ENCODE assay signal across 1 cellular context in the genomic region with DNA sequence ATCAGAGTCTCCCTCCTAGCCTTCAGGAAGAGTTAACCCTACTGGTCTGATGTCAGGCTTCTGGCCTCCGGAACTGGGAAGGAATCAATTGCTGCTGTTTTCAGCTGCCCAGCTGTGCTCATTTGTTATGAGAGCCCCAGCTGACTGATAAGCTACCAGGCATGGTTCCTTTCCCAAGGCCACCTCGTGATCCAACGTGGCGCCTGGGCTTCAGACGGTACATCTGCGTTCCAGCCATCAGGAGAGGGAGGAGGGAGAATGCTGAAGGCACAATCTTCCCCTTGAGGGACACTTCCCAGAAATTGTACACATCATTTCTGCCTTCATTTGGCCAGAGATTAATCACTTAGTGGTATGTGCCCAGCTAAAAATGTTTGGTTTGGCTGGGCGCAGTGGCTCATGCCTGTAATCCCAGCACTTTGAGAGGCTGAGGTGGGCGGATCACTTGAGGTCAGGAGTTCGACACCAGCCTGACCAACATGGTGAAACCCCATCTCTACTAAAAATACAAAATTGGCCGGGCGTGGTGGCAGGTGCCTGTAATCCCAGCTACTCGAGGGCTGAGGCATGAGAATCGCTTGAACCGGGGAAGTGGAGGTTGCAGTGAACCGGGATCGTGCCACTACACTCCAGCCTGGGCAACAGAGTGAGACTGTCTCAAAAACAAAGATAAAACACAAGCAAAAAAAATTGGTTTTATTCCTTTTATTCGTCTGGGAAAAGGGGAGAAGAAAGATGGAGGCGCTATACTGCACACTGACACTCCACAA.
TF ChIP-seq lines count a peak whose summit lies in the region.

No MANE protein-coding gene starts in this region.

TF ChIP-seq in HepG2, 621 proteins besides CTCF, POLR2A, EP300 and RAD21 (continued from another document and continues in another):
- TF ChIP-seq, protein P1, sequence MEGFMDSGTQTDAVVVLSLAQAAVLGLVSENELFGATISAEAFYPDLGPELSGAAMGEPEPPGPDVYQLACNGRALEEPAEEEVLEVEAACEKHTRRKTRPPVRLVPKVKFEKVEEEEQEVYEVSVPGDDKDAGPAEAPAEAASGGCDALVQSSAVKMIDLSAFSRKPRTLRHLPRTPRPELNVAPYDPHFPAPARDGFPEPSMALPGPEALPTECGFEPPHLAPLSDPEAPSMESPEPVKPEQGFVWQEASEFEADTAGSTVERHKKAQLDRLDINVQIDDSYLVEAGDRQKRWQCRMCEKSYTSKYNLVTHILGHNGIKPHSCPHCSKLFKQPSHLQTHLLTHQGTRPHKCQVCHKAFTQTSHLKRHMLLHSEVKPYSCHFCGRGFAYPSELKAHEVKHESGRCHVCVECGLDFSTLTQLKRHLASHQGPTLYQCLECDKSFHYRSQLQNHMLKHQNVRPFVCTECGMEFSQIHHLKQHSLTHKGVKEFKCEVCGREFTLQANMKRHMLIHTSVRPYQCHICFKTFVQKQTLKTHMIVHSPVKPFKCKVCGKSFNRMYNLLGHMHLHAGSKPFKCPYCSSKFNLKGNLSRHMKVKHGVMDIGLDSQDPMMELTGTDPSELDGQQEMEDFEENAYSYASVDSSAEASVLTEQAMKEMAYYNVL (CRISPR knock-in tag; IDR thresholded peaks at IDR 0.05; ENCODE audit: borderline replicate concordance): peak; percentile 43; the same call in 1 of the 2 replicates
- TF ChIP-seq ZNF547 (CRISPR knock-in tag; IDR thresholded peaks at IDR 0.05) (no peak), ZNF460 (CRISPR knock-in tag; IDR thresholded peaks at IDR 0.05; ENCODE audit: borderline replicate concordance) (no peak), KDM4B (CRISPR knock-in tag; IDR thresholded peaks at IDR 0.05) (0 out of 2 replicates have a peak, but pooled peaks have one; percentile 42), ZNF350 (CRISPR knock-in tag; IDR thresholded peaks at IDR 0.05; ENCODE audit: borderline replicate concordance, low read depth) (peak; percentile 75; the same call in 1 of the 2 replicates), PHB2 (IDR thresholded peaks at IDR 0.05; ENCODE audit: partially characterized antibody) (no peak), ZNF724P (CRISPR knock-in tag; IDR thresholded peaks at IDR 0.05; ENCODE audit: borderline replicate concordance) (0 out of 2 replicates have a peak, but pooled peaks have one; percentile 54), ZNF841 (CRISPR knock-in tag; IDR thresholded peaks at IDR 0.05; ENCODE audit: borderline replicate concordance) (no peak), ZNF746 (CRISPR knock-in tag; IDR thresholded peaks at IDR 0.05) (no peak), ZNF124 (CRISPR knock-in tag; IDR thresholded peaks at IDR 0.05) (0 out of 2 replicates have a peak, but pooled peaks have one; percentile 35), ZNF550 (CRISPR knock-in tag; IDR thresholded peaks at IDR 0.05; ENCODE audit: borderline replicate concordance) (no peak), MIER2 (CRISPR knock-in tag; IDR thresholded peaks at IDR 0.05) (peak; percentile 47; the same call in 1 of the 2 replicates), HHEX (CRISPR knock-in tag; IDR thresholded peaks at IDR 0.05) (no peak), RFX1 (IDR thresholded peaks at IDR 0.05) (no peak), HOXA7 (CRISPR knock-in tag; IDR thresholded peaks at IDR 0.05) (no peak), MXD4 (CRISPR knock-in tag; IDR thresholded peaks at IDR 0.05) (peak; percentile 63; the same call in 1 of the 2 replicates), SRSF1 (optimal IDR thresholded peaks at IDR 0.05; ENCODE audit: low read depth, low read length) (no peak), ZNF484 (CRISPR knock-in tag; IDR thresholded peaks at IDR 0.05; ENCODE audit: borderline replicate concordance, low read depth) (no peak), ZNF883 (CRISPR knock-in tag; IDR thresholded peaks at IDR 0.05; ENCODE audit: not compliant biosample characterization) (peak; percentile 59), STAT5B (CRISPR knock-in tag; IDR thresholded peaks at IDR 0.05) (no peak), YEATS4 (CRISPR knock-in tag; IDR thresholded peaks at IDR 0.05; ENCODE audit: borderline replicate concordance) (peak; percentile 53; the same call in 1 of the 2 replicates), PLRG1 (conservative IDR thresholded peaks at IDR 0.05) (no peak), JUNB (CRISPR knock-in tag; IDR thresholded peaks at IDR 0.05; ENCODE audit: borderline replicate concordance) (no peak), HOXA3 (CRISPR knock-in tag; IDR thresholded peaks at IDR 0.05) (peak; percentile 87), ZNF205 (CRISPR knock-in tag; IDR thresholded peaks at IDR 0.05) (peak; percentile 33; the same call in 1 of the 2 replicates), GABPA (IDR thresholded peaks at IDR 0.05; ENCODE audit: low read depth, low read length) (no peak), GABPA (CRISPR knock-in tag; IDR thresholded peaks at IDR 0.05; ENCODE audit: low read depth) (peak; percentile 41), PHF8 (CRISPR knock-in tag; IDR thresholded peaks at IDR 0.05) (0 out of 2 replicates have a peak, but pooled peaks have one; percentile 12), ZNF615 (CRISPR knock-in tag; IDR thresholded peaks at IDR 0.05; ENCODE audit: borderline replicate concordance) (no peak), ZNF776 (CRISPR knock-in tag; IDR thresholded peaks at IDR 0.05) (no peak), ZNF839 (CRISPR knock-in tag; IDR thresholded peaks at IDR 0.05; ENCODE audit: borderline replicate concordance) (no peak), NCOR1 (IDR thresholded peaks at IDR 0.05; ENCODE audit: borderline replicate concordance, low read length) (no peak), ARHGAP35 (CRISPR knock-in tag; IDR thresholded peaks at IDR 0.05; ENCODE audit: borderline replicate concordance) (peak; percentile 43; the same call in 1 of the 2 replicates), ZNF333 (CRISPR knock-in tag; IDR thresholded peaks at IDR 0.05; ENCODE audit: borderline replicate concordance) (no peak), KMT2A (CRISPR knock-in tag; IDR thresholded peaks at IDR 0.05) (no peak), CEBPB (IDR thresholded peaks at IDR 0.05; ENCODE audit: borderline replicate concordance, low read depth, low read length) (no peak), JUN (CRISPR knock-in tag; IDR thresholded peaks at IDR 0.05) (0 out of 2 replicates have a peak, but pooled peaks have one; percentile 24), REXO4 (CRISPR knock-in tag; IDR thresholded peaks at IDR 0.05; ENCODE audit: borderline replicate concordance) (no peak), MED8 (CRISPR knock-in tag; IDR thresholded peaks at IDR 0.05; ENCODE audit: insufficient replicate concordance) (no peak), HMG20B (CRISPR knock-in tag; conservative IDR thresholded peaks at IDR 0.05) (no peak), RARG (CRISPR knock-in tag; IDR thresholded peaks at IDR 0.05; ENCODE audit: low read depth) (no peak)
- TF ChIP-seq, protein P2, sequence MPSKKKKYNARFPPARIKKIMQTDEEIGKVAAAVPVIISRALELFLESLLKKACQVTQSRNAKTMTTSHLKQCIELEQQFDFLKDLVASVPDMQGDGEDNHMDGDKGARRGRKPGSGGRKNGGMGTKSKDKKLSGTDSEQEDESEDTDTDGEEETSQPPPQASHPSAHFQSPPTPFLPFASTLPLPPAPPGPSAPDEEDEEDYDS (CRISPR knock-in tag; IDR thresholded peaks at IDR 0.05): peak; percentile 45
- TF ChIP-seq, protein P3, sequence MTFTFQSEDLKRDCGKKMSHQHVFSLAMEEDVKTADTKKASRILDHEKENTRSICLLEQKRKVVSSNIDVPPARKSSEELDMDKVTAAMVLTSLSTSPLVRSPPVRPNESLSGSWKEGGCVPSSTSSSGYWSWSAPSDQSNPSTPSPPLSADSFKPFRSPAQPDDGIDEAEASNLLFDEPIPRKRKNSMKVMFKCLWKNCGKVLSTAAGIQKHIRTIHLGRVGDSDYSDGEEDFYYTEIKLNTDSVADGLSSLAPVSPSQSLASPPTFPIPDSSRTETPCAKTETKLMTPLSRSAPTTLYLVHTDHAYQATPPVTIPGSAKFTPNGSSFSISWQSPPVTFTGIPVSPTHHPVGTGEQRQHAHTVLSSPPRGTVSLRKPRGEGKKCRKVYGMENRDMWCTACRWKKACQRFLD (CRISPR knock-in tag; IDR thresholded peaks at IDR 0.05; ENCODE audit: borderline replicate concordance): no peak
- TF ChIP-seq, protein P4, sequence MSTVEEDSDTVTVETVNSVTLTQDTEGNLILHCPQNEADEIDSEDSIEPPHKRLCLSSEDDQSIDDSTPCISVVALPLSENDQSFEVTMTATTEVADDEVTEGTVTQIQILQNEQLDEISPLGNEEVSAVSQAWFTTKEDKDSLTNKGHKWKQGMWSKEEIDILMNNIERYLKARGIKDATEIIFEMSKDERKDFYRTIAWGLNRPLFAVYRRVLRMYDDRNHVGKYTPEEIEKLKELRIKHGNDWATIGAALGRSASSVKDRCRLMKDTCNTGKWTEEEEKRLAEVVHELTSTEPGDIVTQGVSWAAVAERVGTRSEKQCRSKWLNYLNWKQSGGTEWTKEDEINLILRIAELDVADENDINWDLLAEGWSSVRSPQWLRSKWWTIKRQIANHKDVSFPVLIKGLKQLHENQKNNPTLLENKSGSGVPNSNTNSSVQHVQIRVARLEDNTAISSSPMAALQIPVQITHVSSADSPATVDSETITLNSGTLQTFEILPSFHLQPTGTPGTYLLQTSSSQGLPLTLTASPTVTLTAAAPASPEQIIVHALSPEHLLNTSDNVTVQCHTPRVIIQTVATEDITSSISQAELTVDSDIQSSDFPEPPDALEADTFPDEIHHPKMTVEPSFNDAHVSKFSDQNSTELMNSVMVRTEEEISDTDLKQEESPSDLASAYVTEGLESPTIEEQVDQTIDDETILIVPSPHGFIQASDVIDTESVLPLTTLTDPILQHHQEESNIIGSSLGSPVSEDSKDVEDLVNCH (CRISPR knock-in tag; IDR thresholded peaks at IDR 0.05): no peak
- TF ChIP-seq, protein P5, sequence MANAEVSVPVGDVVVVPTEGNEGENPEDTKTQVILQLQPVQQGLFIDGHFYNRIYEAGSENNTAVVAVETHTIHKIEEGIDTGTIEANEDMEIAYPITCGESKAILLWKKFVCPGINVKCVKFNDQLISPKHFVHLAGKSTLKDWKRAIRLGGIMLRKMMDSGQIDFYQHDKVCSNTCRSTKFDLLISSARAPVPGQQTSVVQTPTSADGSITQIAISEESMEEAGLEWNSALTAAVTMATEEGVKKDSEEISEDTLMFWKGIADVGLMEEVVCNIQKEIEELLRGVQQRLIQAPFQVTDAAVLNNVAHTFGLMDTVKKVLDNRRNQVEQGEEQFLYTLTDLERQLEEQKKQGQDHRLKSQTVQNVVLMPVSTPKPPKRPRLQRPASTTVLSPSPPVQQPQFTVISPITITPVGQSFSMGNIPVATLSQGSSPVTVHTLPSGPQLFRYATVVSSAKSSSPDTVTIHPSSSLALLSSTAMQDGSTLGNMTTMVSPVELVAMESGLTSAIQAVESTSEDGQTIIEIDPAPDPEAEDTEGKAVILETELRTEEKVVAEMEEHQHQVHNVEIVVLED (CRISPR knock-in tag; IDR thresholded peaks at IDR 0.05; ENCODE audit: borderline replicate concordance): no peak; the same call in 1 of the 2 replicates
- TF ChIP-seq, protein P6, sequence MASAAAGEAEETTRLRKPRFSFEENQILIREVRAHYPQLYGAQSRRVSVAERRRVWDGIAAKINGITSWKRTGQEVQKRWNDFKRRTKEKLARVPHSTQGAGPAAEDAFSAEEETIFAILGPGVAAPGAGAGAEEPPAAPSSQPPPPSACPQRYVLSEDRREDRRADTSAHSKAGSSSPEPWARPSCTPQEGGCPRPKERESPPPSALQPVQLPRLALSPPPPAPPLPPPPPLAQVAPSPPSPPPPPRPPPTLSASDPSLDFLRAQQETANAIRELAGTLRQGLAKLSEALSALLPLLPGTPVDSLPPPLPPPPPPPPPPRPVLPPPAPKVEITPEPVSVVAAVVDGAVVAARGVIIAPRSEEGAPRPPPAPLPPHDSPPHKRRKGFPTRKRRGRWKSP (CRISPR knock-in tag; IDR thresholded peaks at IDR 0.05): no peak
- TF ChIP-seq, protein P7, sequence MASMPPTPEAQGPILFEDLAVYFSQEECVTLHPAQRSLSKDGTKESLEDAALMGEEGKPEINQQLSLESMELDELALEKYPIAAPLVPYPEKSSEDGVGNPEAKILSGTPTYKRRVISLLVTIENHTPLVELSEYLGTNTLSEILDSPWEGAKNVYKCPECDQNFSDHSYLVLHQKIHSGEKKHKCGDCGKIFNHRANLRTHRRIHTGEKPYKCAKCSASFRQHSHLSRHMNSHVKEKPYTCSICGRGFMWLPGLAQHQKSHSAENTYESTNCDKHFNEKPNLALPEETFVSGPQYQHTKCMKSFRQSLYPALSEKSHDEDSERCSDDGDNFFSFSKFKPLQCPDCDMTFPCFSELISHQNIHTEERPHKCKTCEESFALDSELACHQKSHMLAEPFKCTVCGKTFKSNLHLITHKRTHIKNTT (CRISPR knock-in tag; IDR thresholded peaks at IDR 0.05): no peak
- TF ChIP-seq, protein P8, sequence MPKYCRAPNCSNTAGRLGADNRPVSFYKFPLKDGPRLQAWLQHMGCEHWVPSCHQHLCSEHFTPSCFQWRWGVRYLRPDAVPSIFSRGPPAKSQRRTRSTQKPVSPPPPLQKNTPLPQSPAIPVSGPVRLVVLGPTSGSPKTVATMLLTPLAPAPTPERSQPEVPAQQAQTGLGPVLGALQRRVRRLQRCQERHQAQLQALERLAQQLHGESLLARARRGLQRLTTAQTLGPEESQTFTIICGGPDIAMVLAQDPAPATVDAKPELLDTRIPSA (CRISPR knock-in tag; IDR thresholded peaks at IDR 0.05; ENCODE audit: borderline replicate concordance): no peak
- TF ChIP-seq, protein P9, sequence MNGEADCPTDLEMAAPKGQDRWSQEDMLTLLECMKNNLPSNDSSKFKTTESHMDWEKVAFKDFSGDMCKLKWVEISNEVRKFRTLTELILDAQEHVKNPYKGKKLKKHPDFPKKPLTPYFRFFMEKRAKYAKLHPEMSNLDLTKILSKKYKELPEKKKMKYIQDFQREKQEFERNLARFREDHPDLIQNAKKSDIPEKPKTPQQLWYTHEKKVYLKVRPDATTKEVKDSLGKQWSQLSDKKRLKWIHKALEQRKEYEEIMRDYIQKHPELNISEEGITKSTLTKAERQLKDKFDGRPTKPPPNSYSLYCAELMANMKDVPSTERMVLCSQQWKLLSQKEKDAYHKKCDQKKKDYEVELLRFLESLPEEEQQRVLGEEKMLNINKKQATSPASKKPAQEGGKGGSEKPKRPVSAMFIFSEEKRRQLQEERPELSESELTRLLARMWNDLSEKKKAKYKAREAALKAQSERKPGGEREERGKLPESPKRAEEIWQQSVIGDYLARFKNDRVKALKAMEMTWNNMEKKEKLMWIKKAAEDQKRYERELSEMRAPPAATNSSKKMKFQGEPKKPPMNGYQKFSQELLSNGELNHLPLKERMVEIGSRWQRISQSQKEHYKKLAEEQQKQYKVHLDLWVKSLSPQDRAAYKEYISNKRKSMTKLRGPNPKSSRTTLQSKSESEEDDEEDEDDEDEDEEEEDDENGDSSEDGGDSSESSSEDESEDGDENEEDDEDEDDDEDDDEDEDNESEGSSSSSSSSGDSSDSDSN (CRISPR knock-in tag; IDR thresholded peaks at IDR 0.05): peak; percentile 54
- TF ChIP-seq, protein P10, sequence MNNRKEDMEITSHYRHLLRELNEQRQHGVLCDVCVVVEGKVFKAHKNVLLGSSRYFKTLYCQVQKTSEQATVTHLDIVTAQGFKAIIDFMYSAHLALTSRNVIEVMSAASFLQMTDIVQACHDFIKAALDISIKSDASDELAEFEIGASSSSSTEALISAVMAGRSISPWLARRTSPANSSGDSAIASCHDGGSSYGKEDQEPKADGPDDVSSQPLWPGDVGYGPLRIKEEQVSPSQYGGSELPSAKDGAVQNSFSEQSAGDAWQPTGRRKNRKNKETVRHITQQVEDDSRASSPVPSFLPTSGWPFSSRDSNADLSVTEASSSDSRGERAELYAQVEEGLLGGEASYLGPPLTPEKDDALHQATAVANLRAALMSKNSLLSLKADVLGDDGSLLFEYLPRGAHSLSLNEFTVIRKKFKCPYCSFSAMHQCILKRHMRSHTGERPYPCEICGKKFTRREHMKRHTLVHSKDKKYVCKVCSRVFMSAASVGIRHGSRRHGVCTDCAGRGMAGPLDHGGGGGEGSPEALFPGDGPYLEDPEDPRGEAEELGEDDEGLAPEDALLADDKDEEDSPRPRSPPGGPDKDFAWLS (CRISPR knock-in tag; IDR thresholded peaks at IDR 0.05; ENCODE audit: borderline replicate concordance): no peak
